ENCODE assay signal across 11 cellular contexts in genomic region chr11:124725719-124726105, GRCh38. TPM values are rescaled to one million over a fixed set of nuclear protein-coding genes. Genes with fewer than 3 reads are reported as not detected.
DNase-seq lines count a peak whose midpoint lies in the region; ATAC-seq and TF ChIP-seq lines count a peak whose summit lies in the region.
"Had no signal": no experiment of that assay in that cellular context is flagged by ENCODE, and none has a peak within 500 bp of the region (broad histone marks: within the 10 kb centered on the region; RNA-seq: fewer than 3 reads in every experiment).

No MANE protein-coding gene starts in this region.

- peak overlapping the region; percentile 88 for H3K27ac ChIP-seq in 22Rv1
- H3K27ac ChIP-seq in OCI-LY3 (ENCODE audit: low read length), result no peak overlapping the region
- H3K27ac ChIP-seq: gastrocnemius medialis had no signal

- ATAC-seq in GM21619 (IDR thresholded peaks at IDR 0.05; ENCODE audit: unreplicated experiment) (peak; percentile 9), HG03175 (IDR thresholded peaks at IDR 0.05; ENCODE audit: unreplicated experiment) (no peak)
- ATAC-seq: gastrocnemius medialis had no signal

- no peak overlapping the region for H3K4me3 ChIP-seq in OCI-LY3 (ENCODE audit: low read length)
- H3K4me3 ChIP-seq: gastrocnemius medialis had no signal

- no peaks in the 10 kb centered on the region for H4K20me1 ChIP-seq in OCI-LY3 (ENCODE audit: insufficient read depth, low read length)

- H2AFZ ChIP-seq in OCI-LY3 (ENCODE audit: low read depth, low read length), result peak overlapping the region; percentile 49; the same call in 1 of the 2 replicates

- no peak for DNase-seq in glutamatergic neuron
- no peak for DNase-seq in activated CD8-positive, alpha-beta memory T cell treated with anti-CD3 and anti-CD28 coated beads, Interleukin-2, amount 50 U/mL, for 48 hours
- DNase-seq in HuH-7 (ENCODE audit: low spot score), result no peak
- no peak for DNase-seq in NCI-H187 treated with DMSO at 0.1 percent for 48 hours (lab: John Stamatoyannopoulos, UW)
- DNase-seq: gastrocnemius medialis, H7, NCI-H2227 treated with DMSO at 0.1 percent for 48 hours had no signal

- peaks cover 13% of the 10 kb centered on the region for H3K9me3 Mint-ChIP-seq in glutamatergic neuron (ENCODE audit: unreplicated experiment)

- no peak overlapping the region for H3K9ac ChIP-seq in OCI-LY3 (ENCODE audit: low read length)

- H3K27me3 Mint-ChIP-seq in glutamatergic neuron (ENCODE audit: unreplicated experiment), result peaks cover 8% of the 10 kb centered on the region

- H3K36me3 Mint-ChIP-seq in glutamatergic neuron (ENCODE audit: unreplicated experiment), result no peaks in the 10 kb centered on the region

- TF ChIP-seq CTCF in 22Rv1 (IDR thresholded peaks at IDR 0.05) (no peak), OCI-LY3 (IDR thresholded peaks at IDR 0.05; ENCODE audit: low read depth, low read length) (no peak), glutamatergic neuron (IDR thresholded peaks at IDR 0.05; ENCODE audit: partially characterized antibody, unreplicated experiment) (no peak)

- peak overlapping the region; percentile 67 for H3K4me2 ChIP-seq in OCI-LY3 (ENCODE audit: low read length)

- H3K79me2 ChIP-seq in OCI-LY3 (ENCODE audit: low read length), result no peaks in the 10 kb centered on the region

- peaks cover 36% of the 10 kb centered on the region for H3K4me1 Mint-ChIP-seq in glutamatergic neuron (ENCODE audit: low read depth, unreplicated experiment)

- H3K9me3 ChIP-seq in OCI-LY3 (ENCODE audit: insufficient read depth, low read length), result no peaks in the 10 kb centered on the region
- H3K9me3 ChIP-seq: gastrocnemius medialis had no signal

- H3K27ac Mint-ChIP-seq in glutamatergic neuron (ENCODE audit: unreplicated experiment), result peak overlapping the region; percentile 15

- H3K36me3 ChIP-seq in OCI-LY3 (replicated peaks; ENCODE audit: low read depth, low read length), result no peaks in the 10 kb centered on the region
- H3K36me3 ChIP-seq: gastrocnemius medialis had no signal

- H3K27me3 ChIP-seq in OCI-LY3 (ENCODE audit: low read depth, low read length), result peaks cover 16% of the 10 kb centered on the region

- H3K4me1 ChIP-seq in OCI-LY3 (ENCODE audit: low read length), result peaks cover 12% of the 10 kb centered on the region
- H3K4me1 ChIP-seq: gastrocnemius medialis had no signal

- H3K4me3 Mint-ChIP-seq in glutamatergic neuron (ENCODE audit: unreplicated experiment), result peak overlapping the region; percentile 43

RNA-seq across cellular contexts. Expression of gene NRGN, which starts 14.0 kb away (rescaled TPM):
- 28.9 TPM for total RNA-seq in glutamatergic neuron (ENCODE audit: unreplicated experiment)

RNA-seq across cellular contexts. Expression of gene VSIG2, which starts 26.3 kb away (rescaled TPM):
- not detected for total RNA-seq in glutamatergic neuron (ENCODE audit: unreplicated experiment)

RNA-seq across cellular contexts. Expression of gene ESAM, which starts 36.4 kb away (rescaled TPM):
- 0.54 TPM for total RNA-seq in glutamatergic neuron (ENCODE audit: unreplicated experiment)

RNA-seq across cellular contexts. Expression of gene SPA17, which starts 52.0 kb away (rescaled TPM):
- total RNA-seq in glutamatergic neuron (ENCODE audit: unreplicated experiment), result 4.6 TPM

RNA-seq across cellular contexts. Expression of gene SIAE, which starts 52.2 kb away (rescaled TPM):
- 4.5 TPM for total RNA-seq in glutamatergic neuron (ENCODE audit: unreplicated experiment)
